Comparison of ENCODE assay signal across 13 cellular contexts in the genomic region with DNA sequence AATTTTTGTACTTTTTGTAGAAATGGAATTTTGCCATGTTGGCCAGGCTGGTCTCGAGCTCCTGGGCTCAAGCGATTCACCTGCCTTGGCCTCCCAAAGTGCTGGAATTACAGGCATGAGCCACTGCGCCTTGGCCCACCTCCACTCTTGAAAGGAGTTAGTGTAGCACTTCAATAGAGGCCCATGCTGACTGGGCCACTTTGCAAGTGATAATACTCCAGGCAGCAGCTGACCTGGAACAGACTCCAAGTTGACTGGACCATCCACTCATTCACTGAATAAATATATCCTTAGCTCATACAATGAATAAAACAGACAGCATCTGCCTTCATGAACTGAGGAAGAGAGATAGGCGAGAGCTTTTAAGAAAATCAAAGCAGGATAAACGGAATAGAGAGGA. TPM values are rescaled to one million over a fixed set of nuclear protein-coding genes. Genes with fewer than 3 reads are reported as not detected.
DNase-seq lines count a peak whose midpoint lies in the region; ATAC-seq and TF ChIP-seq lines count a peak whose summit lies in the region.
"Had no signal": no experiment of that assay in that cellular context is flagged by ENCODE, and none has a peak within 500 bp of the region (broad histone marks: within the 10 kb centered on the region; RNA-seq: fewer than 3 reads in every experiment).

No MANE protein-coding gene starts in this region.

- peaks cover 0 to 11% (median 0%) of the 10 kb centered on the region in 11 donors for H3K9me3 ChIP-seq in heart right ventricle
- H3K9me3 ChIP-seq in right cardiac atrium (ENCODE audit: control insufficient read depth, low read length), result no peaks in the 10 kb centered on the region
- peaks cover 0 to 20% (median 15%) of the 10 kb centered on the region in 11 experiments; a peak in 12 of 22 replicates for H3K9me3 ChIP-seq in BLaER1 treated with 17β-estradiol and CSF1 and Interleukin-3, amounts not matched to agents 10 nM and 100 nM (replicated peaks in 1 of 11)
- peaks cover 0 to 1% of the 10 kb centered on the region in 2 donors for H3K9me3 ChIP-seq in neuronal stem cell (replicated peaks in 1 of 2; ENCODE audit: control insufficient read depth in 2 of 2, insufficient read depth in 1 of 2, low read depth in 1 of 2, low read length in 2 of 2)
- H3K9me3 ChIP-seq: HAP-1 had no signal

- no peak for TF ChIP-seq CTCF in heart right ventricle (IDR thresholded peaks at IDR 0.05)

- no peak overlapping the region for H2BK5ac ChIP-seq in neuronal stem cell (ENCODE audit: low read length)

- DNase-seq in heart right ventricle (no peak), right cardiac atrium (no peak), neuronal stem cell (ENCODE audit: low spot score) (no peak), NCI-H748 treated with DMSO at 0.1 percent for 48 hours (lab: John Stamatoyannopoulos, UW) (no peak), COLO829 (ENCODE audit: low spot score) (no peak)
- DNase-seq: Calu3; CD4-positive, alpha-beta memory T cell; GM23248 had no signal

- peak in 5 of 8 donors; percentile 51 to 79 (median 54) for ATAC-seq in heart right ventricle
- ATAC-seq in right cardiac atrium, result no peak
- ATAC-seq: HepG2 had no signal

- no peaks in the 10 kb centered on the region for H3K27me3 ChIP-seq in heart right ventricle
- H3K27me3 ChIP-seq in right cardiac atrium (ENCODE audit: control insufficient read depth, insufficient read depth), result no peaks in the 10 kb centered on the region
- peaks cover 0 to 57% (median 0%) of the 10 kb centered on the region in 11 experiments; a peak in 4 of 22 replicates for H3K27me3 ChIP-seq in BLaER1 treated with 17β-estradiol and CSF1 and Interleukin-3, amounts not matched to agents 10 nM and 100 nM
- H3K27me3 ChIP-seq in neuronal stem cell (ENCODE audit: control insufficient read depth in 3 of 3, insufficient read depth in 3 of 3, low read depth in 1 of 3, low read length in 3 of 3), result no peaks in the 10 kb centered on the region

- no peaks in the 10 kb centered on the region for H3K79me1 ChIP-seq in neuronal stem cell (ENCODE audit: low read depth, low read length)

- no peak overlapping the region for H2AFZ ChIP-seq in neuronal stem cell (ENCODE audit: low read length)
- H2AFZ ChIP-seq: GM23248 had no signal

- no peak overlapping the region for H3K23ac ChIP-seq in neuronal stem cell (ENCODE audit: low read depth, low read length, poor library complexity)

- no peaks in the 10 kb centered on the region for H3K36me3 ChIP-seq in heart right ventricle
- no peaks in the 10 kb centered on the region for H3K36me3 ChIP-seq in BLaER1 treated with 17β-estradiol and CSF1 and Interleukin-3, amounts not matched to agents 10 nM and 100 nM
- H3K36me3 ChIP-seq in neuronal stem cell (replicated peaks in 1 of 2; ENCODE audit: control insufficient read depth in 2 of 2, insufficient read depth in 2 of 2, low read length in 2 of 2), result no peaks in the 10 kb centered on the region
- H3K36me3 ChIP-seq: HAP-1 had no signal

- no peak overlapping the region for H2BK15ac ChIP-seq in neuronal stem cell (ENCODE audit: low read length)

- no peak overlapping the region for H3K4me3 ChIP-seq in heart right ventricle
- H3K4me3 ChIP-seq in right cardiac atrium (ENCODE audit: low read length), result no peak overlapping the region
- no peak overlapping the region for H3K4me3 ChIP-seq in BLaER1 treated with 17β-estradiol and CSF1 and Interleukin-3, amounts not matched to agents 10 nM and 100 nM
- no peak overlapping the region for H3K4me3 ChIP-seq in neuronal stem cell (ENCODE audit: low read length in 2 of 2)
- H3K4me3 ChIP-seq: GM23248, HAP-1 had no signal

- no peak overlapping the region for H3K14ac ChIP-seq in neuronal stem cell (ENCODE audit: low read length)

- H2AK5ac ChIP-seq in neuronal stem cell (ENCODE audit: low read depth, low read length), result no peak overlapping the region

- intact Hi-C loops in heart right ventricle (cut with DNase I), result no loop called here
- intact Hi-C loops in right cardiac atrium (cut with DNase I), result no loop called here

- peak overlapping the region; percentile 6 to 55 (median 36); a peak in 15 of 22 replicates for H3K4me2 ChIP-seq in BLaER1 treated with 17β-estradiol and CSF1 and Interleukin-3, amounts not matched to agents 10 nM and 100 nM
- H3K4me2 ChIP-seq in neuronal stem cell (ENCODE audit: insufficient read depth, low read length, poor library complexity, severe bottlenecking), result no peak overlapping the region

- H2BK120ac ChIP-seq in neuronal stem cell (ENCODE audit: low read depth, low read length), result no peak overlapping the region

- H2BK12ac ChIP-seq in neuronal stem cell (ENCODE audit: low read length), result no peak overlapping the region

- no peaks in the 10 kb centered on the region for H4K20me1 ChIP-seq in BLaER1 treated with 17β-estradiol and CSF1 and Interleukin-3, amounts not matched to agents 10 nM and 100 nM

- no peak overlapping the region for H4K8ac ChIP-seq in neuronal stem cell (ENCODE audit: low read depth, low read length)

- H3K18ac ChIP-seq in neuronal stem cell (ENCODE audit: low read length), result peak overlapping the region; percentile 20

- H3K4me1 ChIP-seq in heart right ventricle (peaks cover 0 to 31% (median 7%) of the 10 kb centered on the region in 9 donors), right cardiac atrium (ENCODE audit: control insufficient read depth, insufficient read depth, low read length) (no peaks in the 10 kb centered on the region), neuronal stem cell (ENCODE audit: control insufficient read depth in 2 of 2, insufficient read depth in 1 of 2, low read depth in 1 of 2, low read length in 2 of 2) (peaks cover 2 to 21% of the 10 kb centered on the region in 2 donors)
- peaks cover 8 to 36% (median 13%) of the 10 kb centered on the region in 10 experiments; a peak in 19 of 20 replicates for H3K4me1 ChIP-seq in BLaER1 treated with 17β-estradiol and CSF1 and Interleukin-3, amounts not matched to agents 10 nM and 100 nM

- H3K4ac ChIP-seq in neuronal stem cell (ENCODE audit: low read length), result no peak overlapping the region

- H3K27ac ChIP-seq in heart right ventricle, result no peak overlapping the region
- no peak overlapping the region for H3K27ac ChIP-seq in right cardiac atrium (ENCODE audit: low read length)
- no peak overlapping the region for H3K27ac ChIP-seq in BLaER1 treated with 17β-estradiol and CSF1 and Interleukin-3, amounts not matched to agents 10 nM and 100 nM
- no peak overlapping the region for H3K27ac ChIP-seq in neuronal stem cell (replicated peaks; ENCODE audit: low read length)
- H3K27ac ChIP-seq: C4-2B, GM23248 had no signal

- no peak overlapping the region for H3K9ac ChIP-seq in BLaER1 treated with 17β-estradiol and CSF1 and Interleukin-3, amounts not matched to agents 10 nM and 100 nM
- H3K9ac ChIP-seq in neuronal stem cell (ENCODE audit: low read depth, low read length, poor library complexity), result no peak overlapping the region
- H3K9ac ChIP-seq: GM23248 had no signal

- WGBS in heart right ventricle, 2 donors, result 71 to 76% methylated on average over 5 of the region's 5 CpGs
- 89% methylated on average over 5 of the region's 5 CpGs for WGBS in right cardiac atrium
- no CpG with 5 or more reads among the region's 5 CpGs for WGBS in neuronal stem cell (ENCODE audit: extremely low coverage in 2 of 2, insufficient read length in 2 of 2, insufficient replicate concordance in 1 of 2), 2 donors

- H4K91ac ChIP-seq in neuronal stem cell (ENCODE audit: low read depth, low read length, poor library complexity), result no peak overlapping the region

RNA-seq across cellular contexts. Expression of a gene that starts 14.7 kb away (rescaled TPM):
- total RNA-seq in heart right ventricle (100 to 1,000 TPM in 6 of 10 donors, 10 to 100 TPM in 4; 49.4 to 215 (median 101) TPM), right cardiac atrium (10 to 100 TPM; 10.1 to 14.4 (median 11.7) TPM)
- polyA plus RNA-seq in heart right ventricle (10 to 100 TPM; 82.3 to 85.5 TPM), right cardiac atrium (3.2 TPM)
- 80.7 TPM for polyA plus RNA-seq in neuronal stem cell (2013, experiment 1 of 2)
- polyA plus RNA-seq in neuronal stem cell (2013, experiment 2 of 2), result 77.9 TPM
- total RNA-seq: B cell, GM23248 had no signal
- polyA plus RNA-seq: GM23248 had no signal

Comparison
In these comparisons a context has a peak if more than half of its experiments do, and no peak if none do; other contexts are left out.
1. ATAC-seq: peak in heart right ventricle (5 of 8); none in right cardiac atrium (0 of 2).